Comparison of ENCODE assay signal across 1 cellular context in genomic region chr7:101945034-101945758, GRCh38.
TF ChIP-seq lines count a peak whose summit lies in the region.

No MANE protein-coding gene starts in this region.

TF ChIP-seq in SK-N-SH treated with all-trans-retinoic acid at 6 μM for 48 hours, 23 proteins besides CTCF, POLR2A, EP300 and RAD21 (continued from another document):
- TF ChIP-seq TSHZ2 (CRISPR knock-in tag; IDR thresholded peaks at IDR 0.05) (no peak), CSDC2 (CRISPR knock-in tag; IDR thresholded peaks at IDR 0.05) (no peak), TOX (CRISPR knock-in tag; IDR thresholded peaks at IDR 0.05; ENCODE audit: borderline replicate concordance) (no peak), ZC3H10 (CRISPR knock-in tag; IDR thresholded peaks at IDR 0.05) (no peak), ISL1 (CRISPR knock-in tag; IDR thresholded peaks at IDR 0.05) (no peak), TCF4 (CRISPR knock-in tag; IDR thresholded peaks at IDR 0.05; ENCODE audit: borderline replicate concordance) (no peak), ZNF8 (CRISPR knock-in tag; IDR thresholded peaks at IDR 0.05) (no peak), ZNF70 (CRISPR knock-in tag; IDR thresholded peaks at IDR 0.05) (no peak), RARB (CRISPR knock-in tag; IDR thresholded peaks at IDR 0.05) (no peak), CSRNP3 (CRISPR knock-in tag; IDR thresholded peaks at IDR 0.05) (no peak), BACH2 (CRISPR knock-in tag; IDR thresholded peaks at IDR 0.05; ENCODE audit: borderline replicate concordance) (no peak), ZFP30 (CRISPR knock-in tag; IDR thresholded peaks at IDR 0.05) (no peak), GLIS3 (CRISPR knock-in tag; IDR thresholded peaks at IDR 0.05) (no peak), ZFP3 (CRISPR knock-in tag; IDR thresholded peaks at IDR 0.05) (no peak), ESRRG (CRISPR knock-in tag; IDR thresholded peaks at IDR 0.05) (no peak), ARNTL (CRISPR knock-in tag; IDR thresholded peaks at IDR 0.05; ENCODE audit: borderline replicate concordance, low read depth) (no peak)
- TF ChIP-seq, protein P1, sequence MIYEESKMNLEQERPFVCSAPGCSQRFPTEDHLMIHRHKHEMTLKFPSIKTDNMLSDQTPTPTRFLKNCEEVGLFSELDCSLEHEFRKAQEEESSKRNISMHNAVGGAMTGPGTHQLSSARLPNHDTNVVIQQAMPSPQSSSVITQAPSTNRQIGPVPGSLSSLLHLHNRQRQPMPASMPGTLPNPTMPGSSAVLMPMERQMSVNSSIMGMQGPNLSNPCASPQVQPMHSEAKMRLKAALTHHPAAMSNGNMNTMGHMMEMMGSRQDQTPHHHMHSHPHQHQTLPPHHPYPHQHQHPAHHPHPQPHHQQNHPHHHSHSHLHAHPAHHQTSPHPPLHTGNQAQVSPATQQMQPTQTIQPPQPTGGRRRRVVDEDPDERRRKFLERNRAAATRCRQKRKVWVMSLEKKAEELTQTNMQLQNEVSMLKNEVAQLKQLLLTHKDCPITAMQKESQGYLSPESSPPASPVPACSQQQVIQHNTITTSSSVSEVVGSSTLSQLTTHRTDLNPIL (CRISPR knock-in tag; IDR thresholded peaks at IDR 0.05; ENCODE audit: low read depth) = no peak
